Comparison of ENCODE assay signal across 1 cellular context in genomic region chr17:3221850-3222249, GRCh38.
TF ChIP-seq lines count a peak whose summit lies in the region.

No MANE protein-coding gene starts in this region.

TF ChIP-seq in SK-N-SH treated with all-trans-retinoic acid at 6 μM for 48 hours, 23 proteins besides CTCF, POLR2A, EP300 and RAD21 (continued from another document):
- no peak for TF ChIP-seq CREB5 (CRISPR knock-in tag; IDR thresholded peaks at IDR 0.05; ENCODE audit: low read depth)
- no peak for TF ChIP-seq TSHZ2 (CRISPR knock-in tag; IDR thresholded peaks at IDR 0.05)
- TF ChIP-seq ZNF565 (CRISPR knock-in tag; conservative IDR thresholded peaks at IDR 0.05; ENCODE audit: low read depth) = no peak
- no peak for TF ChIP-seq CSDC2 (CRISPR knock-in tag; IDR thresholded peaks at IDR 0.05)
- TF ChIP-seq SNAI2 (CRISPR knock-in tag; IDR thresholded peaks at IDR 0.05) = no peak
- TF ChIP-seq PATZ1 (CRISPR knock-in tag; IDR thresholded peaks at IDR 0.05; ENCODE audit: borderline replicate concordance) = no peak
- no peak for TF ChIP-seq ZNF70 (CRISPR knock-in tag; IDR thresholded peaks at IDR 0.05)
- no peak for TF ChIP-seq ZC3H10 (CRISPR knock-in tag; IDR thresholded peaks at IDR 0.05)
- no peak for TF ChIP-seq PPARA (CRISPR knock-in tag; IDR thresholded peaks at IDR 0.05; ENCODE audit: borderline replicate concordance)
- no peak for TF ChIP-seq OSR1 (CRISPR knock-in tag; IDR thresholded peaks at IDR 0.05)
- TF ChIP-seq ARNTL (CRISPR knock-in tag; IDR thresholded peaks at IDR 0.05; ENCODE audit: borderline replicate concordance, low read depth) = no peak
